Comparison of ENCODE assay signal across 8 cellular contexts in genomic region chr7:1531263-1531978, GRCh38. TPM values are rescaled to one million over a fixed set of nuclear protein-coding genes. Genes with fewer than 3 reads are reported as not detected.
DNase-seq lines count a peak whose midpoint lies in the region; ATAC-seq and TF ChIP-seq lines count a peak whose summit lies in the region.

No MANE protein-coding gene starts in this region.

- peaks cover 49% of the 10 kb centered on the region for H4K20me1 ChIP-seq in DND-41 (ENCODE audit: insufficient read depth, low read length)

- H2AFZ ChIP-seq in DND-41 (ENCODE audit: low read depth, low read length): peak overlapping the region; percentile 3; the same call in 1 of the 2 replicates

- ATAC-seq in DND-41 (ENCODE audit: insufficient read depth, low read depth): peak; percentile 41; the same call in 2 of the 3 replicates
- peak; percentile 14 for ATAC-seq in HG02759 (IDR thresholded peaks at IDR 0.05; ENCODE audit: unreplicated experiment)
- ATAC-seq in thoracic aorta (ENCODE audit: insufficient number of reproducible peaks, low FRiP score, low read depth): no peak

- peaks cover under 1% of the 10 kb centered on the region for H3K27me3 ChIP-seq in DND-41 (ENCODE audit: insufficient read depth, low read length, poor library complexity)
- H3K27me3 ChIP-seq in colonic mucosa: no peaks in the 10 kb centered on the region
- no peaks in the 10 kb centered on the region for H3K27me3 ChIP-seq in thoracic aorta (replicated peaks; ENCODE audit: insufficient read depth)

- H3K4me3 ChIP-seq in DND-41 (ENCODE audit: low read depth in 1 of 2, low read length in 2 of 2): peak overlapping the region; percentile 43 to 71; a peak in 3 of 4 replicates
- H3K4me3 ChIP-seq in colonic mucosa: peak overlapping the region; percentile 52
- peak overlapping the region; percentile 85 for H3K4me3 ChIP-seq in thoracic aorta

- H3K4me2 ChIP-seq in DND-41 (ENCODE audit: insufficient read depth, low read length): peak overlapping the region; percentile 95

- no peaks in the 10 kb centered on the region for H3K9me3 ChIP-seq in DND-41 (ENCODE audit: insufficient read depth, low read length, severe bottlenecking)
- H3K9me3 ChIP-seq in colonic mucosa: no peaks in the 10 kb centered on the region
- no peaks in the 10 kb centered on the region for H3K9me3 ChIP-seq in thoracic aorta

- H3K79me2 ChIP-seq in DND-41 (ENCODE audit: insufficient read depth, low read length): peaks cover 58% of the 10 kb centered on the region

- no peak for TF ChIP-seq CTCF in DND-41 (IDR thresholded peaks at IDR 0.05; ENCODE audit: borderline replicate concordance, extremely low read depth, low read length, poor library complexity, severe bottlenecking)
- TF ChIP-seq CTCF in colonic mucosa (IDR thresholded peaks at IDR 0.05): no peak
- TF ChIP-seq CTCF in thoracic aorta (IDR thresholded peaks at IDR 0.05): no peak

- peaks cover 9% of the 10 kb centered on the region; the same call in 1 of the 2 replicates for H3K36me3 ChIP-seq in DND-41 (ENCODE audit: insufficient read depth, low read length)
- no peaks in the 10 kb centered on the region for H3K36me3 ChIP-seq in colonic mucosa
- H3K36me3 ChIP-seq in thoracic aorta: no peaks in the 10 kb centered on the region

- peak overlapping the region; percentile 51 for H3K27ac ChIP-seq in DND-41 (ENCODE audit: low read length)
- peak overlapping the region; percentile 100 for H3K27ac ChIP-seq in colonic mucosa
- peak overlapping the region; percentile 97 to 99 for H3K27ac ChIP-seq in thoracic aorta

- intact Hi-C loops in colonic mucosa (cut with DNase I): no loop called here

- H3K4me1 ChIP-seq in DND-41 (ENCODE audit: insufficient read depth, low read length) (peaks cover 30% of the 10 kb centered on the region), colonic mucosa (peaks cover 15% of the 10 kb centered on the region), thoracic aorta (ENCODE audit: control insufficient read depth in 1 of 2, low read depth in 2 of 2) (peaks cover 13 to 38% of the 10 kb centered on the region in 2 donors)

- H3K9ac ChIP-seq in DND-41 (ENCODE audit: low read depth, low read length): peak overlapping the region; percentile 65
- H3K9ac ChIP-seq in colonic mucosa (ENCODE audit: low read depth in 2 of 2, low read length in 2 of 2): peak overlapping the region; percentile 77 to 91

- DNase-seq in DND-41 (peak; percentile 29), T-helper 2 cell (peak in 4 of 5 experiments; percentile 33 to 58 (median 49)), colonic mucosa (peak; percentile 58), lung microvascular endothelial cell (ENCODE audit: low read depth in 2 of 2) (peak; percentile 61 to 67), thoracic aorta (ENCODE audit: low spot score) (no peak), NCI-H345 (lab: John Stamatoyannopoulos, UW) (no peak), NCI-H2227 treated with DMSO at 0.1 percent for 48 hours (lab: John Stamatoyannopoulos, UW) (no peak)

RNA-seq across cellular contexts. Expression of gene MAFK, which starts 0.9 kb away (rescaled TPM):
- total RNA-seq in colonic mucosa: 10 to 100 TPM; 30.7 to 42.4 TPM
- 18.1 and 56.9 TPM in 2 replicates for total RNA-seq in lung microvascular endothelial cell
- total RNA-seq in thoracic aorta: 100 to 1,000 TPM; 111 to 161 TPM

RNA-seq across cellular contexts. Expression of gene TMEM184A, which starts 24.6 kb away (rescaled TPM):
- total RNA-seq in colonic mucosa (10 to 100 TPM; 35.8 to 54.3 TPM), lung microvascular endothelial cell (under 0.01 TPM in 2 replicates), thoracic aorta (1 to 10 TPM in 1 of 2 donors, not detected in 1; 1.5 TPM)

RNA-seq across cellular contexts. Expression of gene INTS1, which starts 27.2 kb away (rescaled TPM):
- total RNA-seq in colonic mucosa (100 to 1,000 TPM in 1 of 2 donors, 10 to 100 TPM in 1; 61.0 to 141 TPM), lung microvascular endothelial cell (24.4 and 26.8 TPM in 2 replicates), thoracic aorta (10 to 100 TPM; 59.8 to 89.6 TPM)

RNA-seq across cellular contexts. Expression of gene PSMG3, which starts 38.4 kb away (rescaled TPM):
- total RNA-seq in colonic mucosa: 10 to 100 TPM; 28.7 to 45.8 TPM
- total RNA-seq in lung microvascular endothelial cell: 13.3 and 17.9 TPM in 2 replicates
- total RNA-seq in thoracic aorta: 10 to 100 TPM; 30.9 to 40.4 TPM

Comparison
In these comparisons a context has a peak if more than half of its experiments do, and no peak if none do; other contexts are left out.
1. DNase-seq: peak in DND-41 (single experiment), T-helper 2 cell (4 of 5), colonic mucosa (single experiment) and lung microvascular endothelial cell (2 of 2); none in thoracic aorta (single experiment), NCI-H345 (single experiment) and NCI-H2227 treated with DMSO at 0.1 percent for 48 hours (single experiment).
2. RNA of gene TMEM184A, which starts 24.6 kb away (total RNA-seq): 35.8 to 54.3 TPM in colonic mucosa; 1.5 TPM in thoracic aorta and under 0.01 TPM in lung microvascular endothelial cell; every median in the first group is over 10 times any median in the second.
3. Peak in every context shown above with its lines, with median percentiles within 50 percentile points of each other: H3K27ac ChIP-seq and H3K4me3 ChIP-seq.